Comparison of ENCODE assay signal across 8 cellular contexts in the genomic region with DNA sequence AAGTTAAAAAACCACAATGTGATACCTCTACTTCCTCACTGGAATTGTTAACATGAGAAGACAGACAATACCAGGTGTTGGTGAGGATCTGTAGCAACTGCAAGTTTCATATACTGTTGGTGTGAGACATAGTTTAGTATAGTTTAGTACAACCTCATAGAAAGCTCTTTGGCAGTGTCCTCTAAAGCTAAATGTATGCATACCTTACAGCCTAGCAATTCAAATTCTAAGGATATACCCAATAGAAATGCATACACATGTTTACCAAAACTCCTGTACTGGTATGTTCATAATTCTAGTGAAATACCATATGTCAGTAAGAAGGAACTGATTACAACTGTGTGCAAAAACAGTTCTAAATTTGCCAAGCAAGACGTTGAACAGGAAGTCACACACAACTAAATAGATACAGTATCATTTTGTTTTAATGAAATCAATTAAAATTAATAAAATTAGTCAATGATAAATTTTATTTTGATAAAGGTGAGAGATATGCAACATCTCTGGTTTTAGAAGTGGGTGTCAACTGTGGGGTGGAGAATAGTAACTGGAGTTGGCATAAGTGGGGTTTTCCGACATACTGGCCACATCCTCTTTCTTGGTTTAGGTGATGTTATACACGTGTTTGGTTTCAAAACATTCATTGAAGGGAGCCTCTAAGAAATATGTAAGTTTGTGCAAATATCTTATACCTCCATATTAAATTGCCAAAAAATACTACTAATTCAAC.
A peak's percentile ranks its signal among the peaks of the same experiment; 100 is the strongest.
DNase-seq lines count a peak whose midpoint lies in the region; ATAC-seq and TF ChIP-seq lines count a peak whose summit lies in the region.

No MANE protein-coding gene starts in this region.

- H4K20me1 ChIP-seq in osteoblast (ENCODE audit: insufficient read depth, low read length) (no peaks in the 10 kb centered on the region), PC-9 (ENCODE audit: insufficient read depth) (no peaks in the 10 kb centered on the region)

- peaks cover 22% of the 10 kb centered on the region for H3K4me1 ChIP-seq in CD4-positive, alpha-beta memory T cell (ENCODE audit: insufficient read depth, low read length)
- H3K4me1 ChIP-seq in osteoblast (ENCODE audit: insufficient read depth, low read length) (no peaks in the 10 kb centered on the region), PC-9 (replicated peaks; ENCODE audit: insufficient read depth) (no peaks in the 10 kb centered on the region)

- DNase-seq in CD4-positive, alpha-beta memory T cell, result peak; percentile 51 to 73 (median 64)
- peak; percentile 57 for DNase-seq in activated T-helper 1 cell treated with anti-CD3 and anti-CD28 coated beads, Interleukin-12 subunit alpha, Interleukin-12 subunit beta, Interleukin-2, Interleukin-4 antibody, amounts not matched to agents 30 ng/mL and 10 ng/mL and 1 ng/mL, durations not matched to agents 14 hours and 24 hours and 36 hours (ENCODE audit: low spot score)
- DNase-seq in osteoblast (ENCODE audit: insufficient read length, low spot score, missing footprints) (no peak), PC-9 (no peak), nucleus accumbens (lab: John Stamatoyannopoulos, UW) (no peak), cerebellar cortex (ENCODE audit: low spot score) (no peak)

- no peak overlapping the region for H3K4me2 ChIP-seq in osteoblast (ENCODE audit: insufficient read depth, low read length)
- no peak overlapping the region for H3K4me2 ChIP-seq in PC-9

- H3K4me3 ChIP-seq in CD4-positive, alpha-beta memory T cell (ENCODE audit: low read length in 2 of 2), result no peak overlapping the region
- H3K4me3 ChIP-seq in osteoblast (ENCODE audit: insufficient read depth, low read length), result no peak overlapping the region
- no peak overlapping the region for H3K4me3 ChIP-seq in PC-9

- no peaks in the 10 kb centered on the region for H3K27me3 ChIP-seq in CD4-positive, alpha-beta memory T cell (ENCODE audit: insufficient read depth, low read length)
- H3K27me3 ChIP-seq in osteoblast (ENCODE audit: insufficient read depth, low read length) (no peaks in the 10 kb centered on the region), PC-9 (ENCODE audit: insufficient read depth, low read depth) (no peaks in the 10 kb centered on the region)

- no peak overlapping the region for H3K27ac ChIP-seq in CD4-positive, alpha-beta memory T cell (ENCODE audit: low read depth, low read length)
- H3K27ac ChIP-seq in osteoblast (ENCODE audit: low read depth, low read length) (no peak overlapping the region), PC-9 (no peak overlapping the region)

- CTCF ChIA-PET in CD4-positive, alpha-beta memory T cell (lab: Charles Lee; ENCODE audit: partially characterized antibody), result no interaction called here
- CTCF ChIA-PET in PC-9 (lab: Charles Lee), result no interaction called here

- peak overlapping the region in 1 of 7 donors; percentile 42 for H3K27ac Mint-ChIP-seq in CD4-positive, alpha-beta memory T cell
- peak overlapping the region; percentile 71 for H3K27ac Mint-ChIP-seq in activated T-helper 1 cell treated with anti-CD3 and anti-CD28 coated beads, Interleukin-12 subunit alpha, Interleukin-12 subunit beta, Interleukin-2, Interleukin-4 antibody, amounts not matched to agents 30 ng/mL and 10 ng/mL and 1 ng/mL, durations not matched to agents 14 hours and 24 hours and 36 hours

- H3K79me2 ChIP-seq in osteoblast (ENCODE audit: insufficient read depth, low read length) (no peaks in the 10 kb centered on the region), PC-9 (ENCODE audit: low read depth) (no peaks in the 10 kb centered on the region)

- POLR2A ChIA-PET in CD4-positive, alpha-beta memory T cell (lab: Charles Lee; ENCODE audit: partially characterized antibody), result no interaction called here
- POLR2A ChIA-PET in PC-9 (lab: Charles Lee; ENCODE audit: unreplicated experiment), result no interaction called here

- H3K9me2 ChIP-seq in PC-9 (ENCODE audit: insufficient read depth), result no peaks in the 10 kb centered on the region; the same call in 1 of the 2 replicates

- peaks cover 0 to 2% (median 0%) of the 10 kb centered on the region in 8 donors for H3K9me3 Mint-ChIP-seq in CD4-positive, alpha-beta memory T cell
- H3K9me3 Mint-ChIP-seq in activated T-helper 1 cell treated with anti-CD3 and anti-CD28 coated beads, Interleukin-12 subunit alpha, Interleukin-12 subunit beta, Interleukin-2, Interleukin-4 antibody, amounts not matched to agents 30 ng/mL and 10 ng/mL and 1 ng/mL, durations not matched to agents 14 hours and 24 hours and 36 hours, result peaks cover 43% of the 10 kb centered on the region

- H2AFZ ChIP-seq in osteoblast (ENCODE audit: low read length) (no peak overlapping the region), PC-9 (no peak overlapping the region; the same call in 1 of the 2 replicates)

- no peaks in the 10 kb centered on the region for H3K27me3 Mint-ChIP-seq in CD4-positive, alpha-beta memory T cell
- H3K27me3 Mint-ChIP-seq in activated T-helper 1 cell treated with anti-CD3 and anti-CD28 coated beads, Interleukin-12 subunit alpha, Interleukin-12 subunit beta, Interleukin-2, Interleukin-4 antibody, amounts not matched to agents 30 ng/mL and 10 ng/mL and 1 ng/mL, durations not matched to agents 14 hours and 24 hours and 36 hours (ENCODE audit: insufficient read depth), result no peaks in the 10 kb centered on the region

- peaks cover 13 to 19% (median 18%) of the 10 kb centered on the region in 4 donors for H3K4me1 Mint-ChIP-seq in CD4-positive, alpha-beta memory T cell
- peaks cover 53% of the 10 kb centered on the region for H3K4me1 Mint-ChIP-seq in activated T-helper 1 cell treated with anti-CD3 and anti-CD28 coated beads, Interleukin-12 subunit alpha, Interleukin-12 subunit beta, Interleukin-2, Interleukin-4 antibody, amounts not matched to agents 30 ng/mL and 10 ng/mL and 1 ng/mL, durations not matched to agents 14 hours and 24 hours and 36 hours (ENCODE audit: low read depth)

- intact Hi-C loops in CD4-positive, alpha-beta memory T cell (cut with micrococcal nuclease), result loop anchor here (10.0 kb wide), 1 partner anchor 155 kb away; no protein-coding TSS in a partner anchor
- intact Hi-C loops in activated T-helper 1 cell treated with anti-CD3 and anti-CD28 coated beads, Interleukin-12 subunit alpha, Interleukin-12 subunit beta, Interleukin-2, Interleukin-4 antibody, amounts not matched to agents 30 ng/mL and 10 ng/mL and 1 ng/mL, durations not matched to agents 14 hours and 24 hours and 36 hours (cut with micrococcal nuclease), result loop anchor here (1.0 to 5.0 kb wide), 4 partner anchors 48 to 1312 kb away; partner anchors contain the start of gene DENND1B
- intact Hi-C loops in PC-9 (cut with micrococcal nuclease; ENCODE audit: unreplicated experiment), result no loop called here

- BruUV-seq in PC-9 (replicated peaks; lab: Mats Ljungman, UMichigan), result no TSS peak

- no peaks in the 10 kb centered on the region for H3K36me3 Mint-ChIP-seq in CD4-positive, alpha-beta memory T cell
- peaks cover 36% of the 10 kb centered on the region for H3K36me3 Mint-ChIP-seq in activated T-helper 1 cell treated with anti-CD3 and anti-CD28 coated beads, Interleukin-12 subunit alpha, Interleukin-12 subunit beta, Interleukin-2, Interleukin-4 antibody, amounts not matched to agents 30 ng/mL and 10 ng/mL and 1 ng/mL, durations not matched to agents 14 hours and 24 hours and 36 hours (ENCODE audit: low read depth)

- H3K36me3 ChIP-seq in CD4-positive, alpha-beta memory T cell (ENCODE audit: insufficient read depth, low read length), result no peaks in the 10 kb centered on the region
- H3K36me3 ChIP-seq in osteoblast (ENCODE audit: insufficient read depth, low read length) (no peaks in the 10 kb centered on the region), PC-9 (ENCODE audit: low read depth) (no peaks in the 10 kb centered on the region)

- ATAC-seq in GM19397 (IDR thresholded peaks at IDR 0.05; ENCODE audit: unreplicated experiment) (peak; percentile 85), HG03432 (IDR thresholded peaks at IDR 0.05; ENCODE audit: unreplicated experiment) (peak; percentile 94)

- TF ChIP-seq CTCF in osteoblast (IDR thresholded peaks at IDR 0.05; ENCODE audit: extremely low read depth, low read depth, low read length) (no peak), PC-9 (conservative IDR thresholded peaks at IDR 0.05) (no peak)

- no peaks in the 10 kb centered on the region for H3K9me3 ChIP-seq in CD4-positive, alpha-beta memory T cell (ENCODE audit: control insufficient read depth in 1 of 2, low read length in 2 of 2)
- H3K9me3 ChIP-seq in osteoblast (ENCODE audit: low read depth, low read length) (no peaks in the 10 kb centered on the region), PC-9 (ENCODE audit: insufficient read depth, low read depth) (no peaks in the 10 kb centered on the region)

- H3F3A ChIP-seq in PC-9 (ENCODE audit: insufficient read depth, low read depth), result no peaks in the 10 kb centered on the region

- H3K4me3 Mint-ChIP-seq in CD4-positive, alpha-beta memory T cell, result peak overlapping the region in 3 of 8 donors; percentile 40 to 67 (median 53)
- H3K4me3 Mint-ChIP-seq in activated T-helper 1 cell treated with anti-CD3 and anti-CD28 coated beads, Interleukin-12 subunit alpha, Interleukin-12 subunit beta, Interleukin-2, Interleukin-4 antibody, amounts not matched to agents 30 ng/mL and 10 ng/mL and 1 ng/mL, durations not matched to agents 14 hours and 24 hours and 36 hours, result peak overlapping the region; percentile 32

Comparison
In these comparisons a context has a peak if more than half of its experiments do, and no peak if none do; other contexts are left out.
1. DNase-seq: peak in CD4-positive, alpha-beta memory T cell (5 of 5) and activated T-helper 1 cell treated with anti-CD3 and anti-CD28 coated beads, Interleukin-12 subunit alpha, Interleukin-12 subunit beta, Interleukin-2, Interleukin-4 antibody, amounts not matched to agents 30 ng/mL and 10 ng/mL and 1 ng/mL, durations not matched to agents 14 hours and 24 hours and 36 hours (single experiment); none in osteoblast (single experiment), PC-9 (0 of 2), nucleus accumbens (0 of 56) and cerebellar cortex (single experiment).